Comparison of ENCODE assay signal across 8 cellular contexts in the genomic region with DNA sequence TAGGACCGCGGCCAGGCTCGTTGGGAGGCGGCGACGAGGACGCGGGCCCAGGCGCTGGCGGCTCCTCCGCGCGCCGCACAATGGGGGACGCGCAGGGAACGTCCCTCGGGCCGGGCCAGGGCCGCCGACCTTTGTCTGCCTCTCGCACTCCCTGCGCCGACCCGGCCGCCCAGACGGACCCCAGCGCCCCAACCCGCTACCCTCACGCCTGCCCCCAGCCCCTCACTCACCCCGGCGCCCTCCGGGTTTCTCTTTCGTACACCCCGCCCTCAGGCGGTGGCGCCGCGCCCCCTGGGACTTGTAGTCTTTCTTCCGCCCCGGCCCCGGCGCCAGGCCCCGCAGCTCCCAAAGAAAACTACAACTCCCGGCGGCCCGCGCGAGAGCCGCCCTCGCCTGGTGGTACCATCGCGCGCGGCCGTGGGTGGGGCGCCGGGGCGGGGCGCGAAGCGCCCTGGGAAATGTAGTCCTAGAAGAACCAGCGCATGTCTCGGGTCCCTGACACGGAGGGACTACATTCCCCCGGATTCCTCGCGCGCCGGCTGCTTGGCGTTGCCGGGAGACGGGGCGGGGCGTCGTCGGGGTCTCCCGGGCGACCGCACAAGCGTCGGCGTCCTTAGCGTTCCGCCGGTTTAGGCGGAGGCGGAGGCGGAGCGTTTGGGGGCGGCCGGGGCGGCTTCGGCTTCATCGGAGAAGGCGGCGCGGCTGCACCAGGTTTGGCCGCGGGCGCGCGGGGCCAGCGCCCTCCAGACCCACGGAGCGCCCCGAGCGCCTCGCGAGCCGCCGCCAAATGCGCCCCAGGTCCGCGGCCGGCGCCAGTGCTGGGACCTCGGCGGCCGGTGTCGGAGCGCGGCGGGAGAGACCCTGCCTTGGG. TPM values are rescaled to one million over a fixed set of nuclear protein-coding genes. Genes with fewer than 3 reads are reported as not detected.
DNase-seq lines count a peak whose midpoint lies in the region; ATAC-seq and TF ChIP-seq lines count a peak whose summit lies in the region.

A gene (minus strand): TSS at position 260 of the 871 bp plus-strand sequence. CDS start 24,546 bp downstream, outside the sequence.

- H3K4me3 ChIP-seq in gastroesophageal sphincter: peak within 1 kb of the TSS; percentile 95 to 97
- H3K4me3 ChIP-seq in neuronal stem cell (ENCODE audit: low read length in 2 of 2): peak within 1 kb of the TSS; percentile 77 to 99
- H3K4me3 ChIP-seq in subcutaneous abdominal adipose tissue (ENCODE audit: low read depth in 1 of 5, low read length in 5 of 5): peak within 1 kb of the TSS; percentile 40 to 80 (median 70)

- no peak within 1 kb of the TSS for H4K8ac ChIP-seq in neuronal stem cell (ENCODE audit: low read depth, low read length)

- H3K9ac ChIP-seq in neuronal stem cell (ENCODE audit: low read depth, low read length, poor library complexity): peak within 1 kb of the TSS; percentile 88
- peak within 1 kb of the TSS in 4 of 5 donors; percentile 51 to 78 (median 58) for H3K9ac ChIP-seq in subcutaneous abdominal adipose tissue (ENCODE audit: low read length in 5 of 5)

- H2AK5ac ChIP-seq in neuronal stem cell (ENCODE audit: low read depth, low read length): peak within 1 kb of the TSS; percentile 48

- H3K14ac ChIP-seq in neuronal stem cell (ENCODE audit: low read length): no peak within 1 kb of the TSS

- no peak within 1 kb of the TSS for H3K4ac ChIP-seq in neuronal stem cell (ENCODE audit: low read length)

- peak in 1 of 2 donors; percentile 25 for TF ChIP-seq POLR2A in gastroesophageal sphincter (IDR thresholded peaks at IDR 0.05)

- CTCF ChIA-PET in HEK293T (lab: Yijun Ruan, JAX): no interaction called here

- no peaks in the 10 kb centered on the region for H3K79me1 ChIP-seq in neuronal stem cell (ENCODE audit: low read depth, low read length)

- peak within 1 kb of the TSS; percentile 96 for H3K4me2 ChIP-seq in neuronal stem cell (ENCODE audit: insufficient read depth, low read length, poor library complexity, severe bottlenecking)

- peaks cover 0 to 3% (median 0%) of the 10 kb centered on the region in 3 donors for H3K9me3 ChIP-seq in gastroesophageal sphincter
- H3K9me3 ChIP-seq in neuronal stem cell (replicated peaks in 1 of 2; ENCODE audit: control insufficient read depth in 2 of 2, insufficient read depth in 1 of 2, low read depth in 1 of 2, low read length in 2 of 2): peaks cover 11 to 21% of the 10 kb centered on the region in 2 donors
- peaks cover 0 to 9% (median 6%) of the 10 kb centered on the region in 5 donors for H3K9me3 ChIP-seq in subcutaneous abdominal adipose tissue (ENCODE audit: control insufficient read depth in 5 of 5, low read length in 5 of 5)

- peak; percentile 97 for DNase-seq in GDM1 (lab: John Stamatoyannopoulos, UW)
- DNase-seq in HEK293T (ENCODE audit: extremely low spot score): peak; percentile 97
- DNase-seq in MV-4-11 (lab: John Stamatoyannopoulos, UW): peak; percentile 97
- peak; percentile 95 for DNase-seq in SK-N-DZ (ENCODE audit: low spot score)
- DNase-seq in activated naive CD4-positive, alpha-beta T cell treated with Interleukin-2 at 50 U/mL for 16 hours: peak; percentile 99
- peak; percentile 98 for DNase-seq in neuronal stem cell (ENCODE audit: low spot score)

- peak in 3 of 4 experiments; percentile 8 to 32 (median 14) for TF ChIP-seq CTCF in gastroesophageal sphincter (IDR thresholded peaks at IDR 0.05)

- H2AFZ ChIP-seq in neuronal stem cell (ENCODE audit: low read length): peak within 1 kb of the TSS; percentile 93

- H3K4me1 ChIP-seq in gastroesophageal sphincter (peaks cover 0 to 21% (median 4%) of the 10 kb centered on the region in 3 donors), neuronal stem cell (ENCODE audit: control insufficient read depth in 2 of 2, insufficient read depth in 1 of 2, low read depth in 1 of 2, low read length in 2 of 2) (peaks cover 3% of the 10 kb centered on the region in 2 donors), subcutaneous abdominal adipose tissue (ENCODE audit: control insufficient read depth in 5 of 5, insufficient read depth in 5 of 5, low read length in 5 of 5) (peaks cover 3 to 12% (median 8%) of the 10 kb centered on the region in 5 donors)

- POLR2A ChIA-PET in HEK293T (lab: Yijun Ruan, JAX): interaction anchor here (0.6 kb wide), 1 partner anchor 55 kb away, joined by 3 read pairs; no protein-coding TSS in a partner anchor

- H2BK12ac ChIP-seq in neuronal stem cell (ENCODE audit: low read length): no peak within 1 kb of the TSS

- H3K18ac ChIP-seq in neuronal stem cell (ENCODE audit: low read length): peak within 1 kb of the TSS; percentile 96

- no peak within 1 kb of the TSS for H2BK5ac ChIP-seq in neuronal stem cell (ENCODE audit: low read length)

- H2BK120ac ChIP-seq in neuronal stem cell (ENCODE audit: low read depth, low read length): no peak within 1 kb of the TSS

- peak; percentile 100 for ATAC-seq in gastroesophageal sphincter

- no peak within 1 kb of the TSS for H2BK15ac ChIP-seq in neuronal stem cell (ENCODE audit: low read length)

- H3K27ac ChIP-seq in gastroesophageal sphincter: peak within 1 kb of the TSS; percentile 52 to 89 (median 86)
- no peak within 1 kb of the TSS for H3K27ac ChIP-seq in neuronal stem cell (replicated peaks; ENCODE audit: low read length)
- no peak within 1 kb of the TSS for H3K27ac ChIP-seq in subcutaneous abdominal adipose tissue (ENCODE audit: low read depth, low read length)

- no peak for TF ChIP-seq EP300 in gastroesophageal sphincter (IDR thresholded peaks at IDR 0.05)

- no peak within 1 kb of the TSS for H4K91ac ChIP-seq in neuronal stem cell (ENCODE audit: low read depth, low read length, poor library complexity)

- H3K36me3 ChIP-seq in gastroesophageal sphincter: peaks cover 0 to 23% of the 10 kb centered on the region in 2 donors
- H3K36me3 ChIP-seq in neuronal stem cell (replicated peaks in 1 of 2; ENCODE audit: control insufficient read depth in 2 of 2, insufficient read depth in 2 of 2, low read length in 2 of 2): peaks cover 11 to 27% of the 10 kb centered on the region in 2 donors
- peaks cover 0 to 3% (median 0%) of the 10 kb centered on the region in 5 donors for H3K36me3 ChIP-seq in subcutaneous abdominal adipose tissue (ENCODE audit: control insufficient read depth in 5 of 5, insufficient read depth in 5 of 5, low read length in 5 of 5)

- peak within 1 kb of the TSS; percentile 77 for H3K23ac ChIP-seq in neuronal stem cell (ENCODE audit: low read depth, low read length, poor library complexity)

- 0% methylated on average over 9 of the region's 124 CpGs; no CpG with 5 or more reads in 1 of the 2 donors for WGBS in gastroesophageal sphincter (ENCODE audit: low coverage in 1 of 2), 2 donors
- WGBS in neuronal stem cell (ENCODE audit: extremely low coverage in 2 of 2, insufficient read length in 2 of 2, insufficient replicate concordance in 1 of 2), 2 donors: no CpG with 5 or more reads among the region's 124 CpGs

- H3K27me3 ChIP-seq in gastroesophageal sphincter (peaks cover 39% of the 10 kb centered on the region), neuronal stem cell (ENCODE audit: control insufficient read depth in 3 of 3, insufficient read depth in 3 of 3, low read depth in 1 of 3, low read length in 3 of 3) (peaks cover 0 to 36% (median 22%) of the 10 kb centered on the region in 3 experiments), subcutaneous abdominal adipose tissue (ENCODE audit: control insufficient read depth in 5 of 5, insufficient read depth in 4 of 5, low read length in 5 of 5) (peaks cover 0 to 13% (median 0%) of the 10 kb centered on the region in 5 donors)

TF ChIP-seq in HEK293T, 16 proteins besides CTCF, POLR2A, EP300 and RAD21:
- no peak for TF ChIP-seq SP1 (IDR thresholded peaks at IDR 0.05)
- TF ChIP-seq L3MBTL2 (conservative IDR thresholded peaks at IDR 0.05): no peak
- no peak for TF ChIP-seq TARDBP (IDR thresholded peaks at IDR 0.05)
- TF ChIP-seq BHLHE40 (IDR thresholded peaks at IDR 0.05; ENCODE audit: borderline replicate concordance): no peak
- no peak for TF ChIP-seq FOXM1 (IDR thresholded peaks at IDR 0.05; ENCODE audit: borderline replicate concordance)
- TF ChIP-seq LEF1 (IDR thresholded peaks at IDR 0.05; ENCODE audit: borderline replicate concordance): no peak
- no peak for TF ChIP-seq SUZ12 (IDR thresholded peaks at IDR 0.05)
- no peak for TF ChIP-seq HDGF (IDR thresholded peaks at IDR 0.05; ENCODE audit: borderline replicate concordance)
- no peak for TF ChIP-seq ARNT (IDR thresholded peaks at IDR 0.05)
- TF ChIP-seq FOXA1 (IDR thresholded peaks at IDR 0.05): no peak

RNA-seq across cellular contexts. Expression of the gene that starts here (rescaled TPM):
- 25.1 and 29.9 TPM in 2 replicates for polyA plus RNA-seq in SK-N-DZ (2014; cell fraction: cytosol; rRNA removed)
- polyA plus RNA-seq in SK-N-DZ (2014; cell fraction: nucleus; rRNA removed): 68.9 and 148 TPM in 2 replicates
- total RNA-seq in gastroesophageal sphincter: 10 to 100 TPM in 2 of 4 donors, 1 to 10 TPM in 2; 6.3 to 15.3 (median 9.9) TPM
- 12.3 TPM for polyA plus RNA-seq in neuronal stem cell (2013, experiment 1 of 2)
- 11.7 TPM for polyA plus RNA-seq in neuronal stem cell (2013, experiment 2 of 2)

Comparison
In these comparisons a context has a peak if more than half of its experiments do, and no peak if none do; other contexts are left out.
1. H3K27ac ChIP-seq: peak in gastroesophageal sphincter (4 of 4); none in neuronal stem cell (single experiment) and subcutaneous abdominal adipose tissue (single experiment).
2. Peak in every context shown above with its lines, with median percentiles within 50 percentile points of each other: DNase-seq and H3K4me3 ChIP-seq.